In the genomic region with DNA sequence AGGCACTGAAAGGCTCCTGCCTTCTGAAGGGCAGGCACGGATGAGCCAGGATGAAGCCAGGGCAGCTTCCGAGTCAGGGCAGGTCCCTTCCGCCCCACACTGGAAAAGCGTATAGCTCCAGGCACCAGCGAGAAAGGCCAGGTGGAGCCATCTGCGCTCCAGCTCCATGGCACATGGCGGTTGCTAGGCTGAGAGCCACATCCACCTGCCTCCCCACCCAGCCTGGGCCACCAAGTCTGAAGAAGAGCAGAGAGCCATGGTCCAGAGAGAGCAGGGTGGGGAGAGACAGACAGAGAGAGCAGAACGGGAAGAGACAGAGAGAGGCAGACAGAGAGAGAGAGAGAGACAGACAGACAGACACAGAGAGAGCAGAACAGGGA, we compare ENCODE assay signal across 14 cellular contexts. TPM values are rescaled to one million over a fixed set of nuclear protein-coding genes. Genes with fewer than 3 reads are reported as not detected.
A peak's percentile ranks its signal among the peaks of the same experiment; 100 is the strongest.
DNase-seq lines count a peak whose midpoint lies in the region; TF ChIP-seq lines count a peak whose summit lies in the region.
"Had no signal": no experiment of that assay in that cellular context is flagged by ENCODE, and none has a peak within 500 bp of the region (broad histone marks: within the 10 kb centered on the region; RNA-seq: fewer than 3 reads in every experiment).

No MANE protein-coding gene starts in this region.

- H3K27ac Mint-ChIP-seq in endodermal cell (no peak overlapping the region), mesothelial cell of epicardium (no peak overlapping the region)
- H3K27ac Mint-ChIP-seq in activated CD4-positive, alpha-beta memory T cell treated with anti-CD3 and anti-CD28 coated beads for 36 hours = no peak overlapping the region
- no peak overlapping the region for H3K27ac Mint-ChIP-seq in activated T-cell treated with anti-CD3 and anti-CD28 coated beads, Interleukin-2, amount 50 U/mL, for 24 hours
- H3K27ac Mint-ChIP-seq: CD4-positive, CD25-positive, alpha-beta regulatory T cell had no signal

- H3K36me3 Mint-ChIP-seq in endodermal cell (ENCODE audit: low read depth) (no peaks in the 10 kb centered on the region), mesothelial cell of epicardium (no peaks in the 10 kb centered on the region)
- no peaks in the 10 kb centered on the region for H3K36me3 Mint-ChIP-seq in activated CD4-positive, alpha-beta memory T cell treated with anti-CD3 and anti-CD28 coated beads for 36 hours
- no peaks in the 10 kb centered on the region for H3K36me3 Mint-ChIP-seq in activated T-cell treated with anti-CD3 and anti-CD28 coated beads, Interleukin-2, amount 50 U/mL, for 24 hours (ENCODE audit: low read depth)
- H3K36me3 Mint-ChIP-seq: CD4-positive, CD25-positive, alpha-beta regulatory T cell had no signal

- no peaks in the 10 kb centered on the region for H3K9me3 ChIP-seq in endodermal cell (ENCODE audit: control insufficient read depth, low read length)
- H3K9me3 ChIP-seq: heart right ventricle, thyroid gland had no signal

- no peak overlapping the region for H3K4me3 ChIP-seq in endodermal cell (ENCODE audit: low read length)
- H3K4me3 ChIP-seq: heart right ventricle, thyroid gland had no signal

- DNase-seq in DMS53 treated with DMSO at 0.1 percent for 48 hours (lab: John Stamatoyannopoulos, UW; ENCODE audit: unreplicated experiment) (peak; percentile 55), M059J (ENCODE audit: low read depth) (peak; percentile 31), endodermal cell (peak; percentile 62), mesothelial cell of epicardium (ENCODE audit: low spot score in 2 of 2, unreplicated experiment in 2 of 2) (no peak)
- no peak for DNase-seq in activated CD4-positive, alpha-beta memory T cell treated with anti-CD3 and anti-CD28 coated beads for 36 hours
- no peak for DNase-seq in activated T-cell treated with anti-CD3 and anti-CD28 coated beads, Interleukin-2, amount 50 U/mL, for 24 hours
- DNase-seq: caudate nucleus; CD4-positive, CD25-positive, alpha-beta regulatory T cell; heart right ventricle; NCI-H2029; small intestine; thyroid gland had no signal

- H3K9ac ChIP-seq in endodermal cell (ENCODE audit: extremely low read depth, low read length, poor library complexity, severe bottlenecking) = no peak overlapping the region
- H3K9ac ChIP-seq: KMS-11 had no signal

- H3K4me1 Mint-ChIP-seq in endodermal cell (peaks cover 1% of the 10 kb centered on the region), mesothelial cell of epicardium (peaks cover 7% of the 10 kb centered on the region)
- peaks cover 10% of the 10 kb centered on the region for H3K4me1 Mint-ChIP-seq in activated CD4-positive, alpha-beta memory T cell treated with anti-CD3 and anti-CD28 coated beads for 36 hours (ENCODE audit: low read depth)
- peaks cover 12% of the 10 kb centered on the region for H3K4me1 Mint-ChIP-seq in activated T-cell treated with anti-CD3 and anti-CD28 coated beads, Interleukin-2, amount 50 U/mL, for 24 hours (ENCODE audit: low read depth)

- TF ChIP-seq CTCF in endodermal cell (conservative IDR thresholded peaks at IDR 0.05) (no peak), mesothelial cell of epicardium (IDR thresholded peaks at IDR 0.05; ENCODE audit: unreplicated experiment) (no peak)

- POLR2A ChIA-PET in activated CD4-positive, alpha-beta memory T cell treated with anti-CD3 and anti-CD28 coated beads for 36 hours (lab: Charles Lee) = no interaction called here

- H3K9me3 Mint-ChIP-seq in endodermal cell (no peaks in the 10 kb centered on the region), mesothelial cell of epicardium (no peaks in the 10 kb centered on the region)
- H3K9me3 Mint-ChIP-seq in activated CD4-positive, alpha-beta memory T cell treated with anti-CD3 and anti-CD28 coated beads for 36 hours = no peaks in the 10 kb centered on the region
- no peaks in the 10 kb centered on the region for H3K9me3 Mint-ChIP-seq in activated T-cell treated with anti-CD3 and anti-CD28 coated beads, Interleukin-2, amount 50 U/mL, for 24 hours
- H3K9me3 Mint-ChIP-seq: activated naive CD4-positive, alpha-beta T cell treated with anti-CD3 and anti-CD28 coated beads, Interleukin-2, amount 50 U/mL, for 72 hours; CD4-positive, CD25-positive, alpha-beta regulatory T cell had no signal

- H3K4me3 Mint-ChIP-seq in endodermal cell (no peak overlapping the region), mesothelial cell of epicardium (no peak overlapping the region)
- H3K4me3 Mint-ChIP-seq in activated CD4-positive, alpha-beta memory T cell treated with anti-CD3 and anti-CD28 coated beads for 36 hours = no peak overlapping the region
- no peak overlapping the region for H3K4me3 Mint-ChIP-seq in activated T-cell treated with anti-CD3 and anti-CD28 coated beads, Interleukin-2, amount 50 U/mL, for 24 hours
- H3K4me3 Mint-ChIP-seq: CD4-positive, CD25-positive, alpha-beta regulatory T cell had no signal

- peaks cover 32% of the 10 kb centered on the region for H3K27me3 Mint-ChIP-seq in endodermal cell (ENCODE audit: insufficient read depth)
- H3K27me3 Mint-ChIP-seq in mesothelial cell of epicardium (ENCODE audit: low read depth) = peaks cover 21% of the 10 kb centered on the region
- peaks cover 5% of the 10 kb centered on the region for H3K27me3 Mint-ChIP-seq in activated CD4-positive, alpha-beta memory T cell treated with anti-CD3 and anti-CD28 coated beads for 36 hours
- peaks cover 10% of the 10 kb centered on the region for H3K27me3 Mint-ChIP-seq in activated T-cell treated with anti-CD3 and anti-CD28 coated beads, Interleukin-2, amount 50 U/mL, for 24 hours

- CTCF ChIA-PET in activated CD4-positive, alpha-beta memory T cell treated with anti-CD3 and anti-CD28 coated beads for 36 hours (lab: Charles Lee) = interaction anchor here (0.8 to 1.1 kb wide), 2 partner anchors 9 to 37 kb away, joined by 3 to 4 read pairs; no protein-coding TSS in a partner anchor

- H3K27ac ChIP-seq in endodermal cell (ENCODE audit: low read depth, low read length) = no peak overlapping the region
- H3K27ac ChIP-seq: heart right ventricle, KMS-11, thyroid gland had no signal

- H3K4me1 ChIP-seq in endodermal cell (ENCODE audit: control insufficient read depth, insufficient read depth, low read length) = peaks cover 3% of the 10 kb centered on the region

- intact Hi-C loops in activated CD4-positive, alpha-beta memory T cell treated with anti-CD3 and anti-CD28 coated beads for 36 hours (cut with micrococcal nuclease) = no loop called here

- H3K36me3 ChIP-seq in endodermal cell (ENCODE audit: control insufficient read depth, insufficient read depth, low read length) = no peaks in the 10 kb centered on the region
- H3K36me3 ChIP-seq: heart right ventricle, thyroid gland had no signal

- WGBS in endodermal cell (ENCODE audit: insufficient coverage in 1 of 2, insufficient read length in 1 of 2), 2 experiments = 75 to 80% methylated on average over 6 to 8 of the region's 8 CpGs

- H3K27me3 ChIP-seq in endodermal cell (ENCODE audit: control insufficient read depth, insufficient read depth, low read length, poor library complexity, severe bottlenecking) = peaks cover 40% of the 10 kb centered on the region
- H3K27me3 ChIP-seq: thyroid gland had no signal

RNA-seq across cellular contexts. Expression of a gene that starts 5.3 kb away (rescaled TPM):
- total RNA-seq in M059J (2014; rRNA removed; shearing (Covaris generic)) = 1.1 and 6.1 TPM in 2 replicates
- 10 to 100 TPM; 10.4 to 10.8 TPM for total RNA-seq in endodermal cell
- 6.0 TPM for polyA plus RNA-seq in endodermal cell (2013, experiment 1 of 2)
- polyA plus RNA-seq in endodermal cell (2013, experiment 2 of 2) = 5.7 TPM
- total RNA-seq in mesothelial cell of epicardium = 5.4 to 6.2 TPM (median 5.4 TPM) in 3 replicates
- 1 to 10 TPM; 1.5 to 1.6 TPM for total RNA-seq in activated CD4-positive, alpha-beta memory T cell treated with anti-CD3 and anti-CD28 coated beads for 36 hours

RNA-seq across cellular contexts. Expression of a gene that starts 19.9 kb away (rescaled TPM):
- 69.3 and 96.9 TPM in 2 replicates for total RNA-seq in M059J (2014; rRNA removed; shearing (Covaris generic))
- total RNA-seq in endodermal cell = 100 to 1,000 TPM; 133 to 138 TPM
- polyA plus RNA-seq in endodermal cell (2013, experiment 1 of 2) = 130 TPM
- polyA plus RNA-seq in endodermal cell (2013, experiment 2 of 2) = 116 TPM
- 97.2 to 98.8 TPM (median 97.4 TPM) in 3 replicates for total RNA-seq in mesothelial cell of epicardium
- total RNA-seq in activated CD4-positive, alpha-beta memory T cell treated with anti-CD3 and anti-CD28 coated beads for 36 hours = 100 to 1,000 TPM; 106 to 107 TPM

RNA-seq across cellular contexts. Expression of a gene that starts 20.7 kb away (rescaled TPM):
- 15.8 and 28.6 TPM in 2 replicates for total RNA-seq in M059J (2014; rRNA removed; shearing (Covaris generic))
- total RNA-seq in endodermal cell (10 to 100 TPM; 77.4 to 97.9 TPM), mesothelial cell of epicardium (110 to 117 TPM (median 112 TPM) in 3 replicates)
- 46.2 TPM for polyA plus RNA-seq in endodermal cell (2013, experiment 1 of 2)
- 42.1 TPM for polyA plus RNA-seq in endodermal cell (2013, experiment 2 of 2)
- total RNA-seq in activated CD4-positive, alpha-beta memory T cell treated with anti-CD3 and anti-CD28 coated beads for 36 hours = 10 to 100 TPM; 31.1 to 36.1 TPM

RNA-seq across cellular contexts. Expression of a gene that starts 37.4 kb away (rescaled TPM):
- total RNA-seq in M059J (2014; rRNA removed; shearing (Covaris generic)) = 0.27 TPM in 1 of 2 replicates, not detected in the other
- total RNA-seq in endodermal cell (10 to 100 TPM; 14.7 to 19.9 TPM), mesothelial cell of epicardium (63.8 to 70.3 TPM (median 65.4 TPM) in 3 replicates)
- 10.1 TPM for polyA plus RNA-seq in endodermal cell (2013, experiment 1 of 2)
- polyA plus RNA-seq in endodermal cell (2013, experiment 2 of 2) = 10.4 TPM
- 1 to 10 TPM in 1 of 2 experiments, under 1 TPM in 1; 0.61 to 1.1 TPM for total RNA-seq in activated CD4-positive, alpha-beta memory T cell treated with anti-CD3 and anti-CD28 coated beads for 36 hours

RNA-seq across cellular contexts. Expression of a gene that starts 54.2 kb away (rescaled TPM):
- total RNA-seq in M059J (2014; rRNA removed; shearing (Covaris generic)) = 0.15 TPM in 1 of 2 replicates, not detected in the other
- total RNA-seq in endodermal cell = 1 to 10 TPM; 6.4 to 6.9 TPM
- polyA plus RNA-seq in endodermal cell (2013, experiment 1 of 2) = 11.5 TPM
- polyA plus RNA-seq in endodermal cell (2013, experiment 2 of 2) = 8.9 TPM
- 16.7 to 18.3 TPM (median 17.3 TPM) in 3 replicates for total RNA-seq in mesothelial cell of epicardium
- total RNA-seq in activated CD4-positive, alpha-beta memory T cell treated with anti-CD3 and anti-CD28 coated beads for 36 hours = under 1 TPM in 1 of 2 experiments, not detected in 1; 0.29 TPM
- total RNA-seq: CD4-positive, CD25-positive, alpha-beta regulatory T cell had no signal
- polyA plus RNA-seq: CD4-positive, CD25-positive, alpha-beta regulatory T cell had no signal

Comparison
In these comparisons a context has a peak if more than half of its experiments do, and no peak if none do; other contexts are left out.
1. DNase-seq: peak in DMS53 treated with DMSO at 0.1 percent for 48 hours (single experiment), M059J (single experiment) and endodermal cell (single experiment); none in mesothelial cell of epicardium (0 of 2), activated CD4-positive, alpha-beta memory T cell treated with anti-CD3 and anti-CD28 coated beads for 36 hours (single experiment) and activated T-cell treated with anti-CD3 and anti-CD28 coated beads, Interleukin-2, amount 50 U/mL, for 24 hours (single experiment).